11 cellular contexts compared by ENCODE assay signal in the genomic region with DNA sequence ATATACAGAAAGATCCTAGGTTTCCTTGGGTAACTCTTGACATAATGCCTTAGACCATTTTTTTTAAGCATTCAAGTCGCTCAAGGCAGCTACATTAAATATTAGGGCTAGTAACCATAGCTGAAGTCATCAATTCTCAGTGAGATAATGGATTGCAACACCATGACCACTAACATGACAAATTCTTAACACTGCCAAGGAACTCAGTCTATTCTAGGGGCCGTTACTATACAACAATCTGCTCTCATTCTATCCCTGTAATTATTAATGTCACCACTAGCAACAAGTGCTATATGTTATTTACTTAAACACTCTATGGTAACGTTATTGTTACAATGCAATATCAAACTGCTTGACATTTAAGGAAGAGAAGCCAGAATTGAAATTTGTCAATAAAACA. TPM values are rescaled to one million over a fixed set of nuclear protein-coding genes. Genes with fewer than 3 reads are reported as not detected.
A peak's percentile ranks its signal among the peaks of the same experiment; 100 is the strongest.
DNase-seq lines count a peak whose midpoint lies in the region; ATAC-seq and TF ChIP-seq lines count a peak whose summit lies in the region.
"Had no signal": no experiment of that assay in that cellular context is flagged by ENCODE, and none has a peak within 500 bp of the region (broad histone marks: within the 10 kb centered on the region; RNA-seq: fewer than 3 reads in every experiment).

No MANE protein-coding gene starts in this region.

- intact Hi-C loops in left ventricle myocardium superior (cut with micrococcal nuclease): no loop called here
- intact Hi-C loops in left ventricle myocardium inferior (cut with micrococcal nuclease): no loop called here
- intact Hi-C loops in aorta (cut with DNase I): no loop called here

- DNase-seq in left ventricle myocardium superior (no peak), left ventricle myocardium inferior (no peak), NCI-H345 treated with DMSO at 0.1 percent for 48 hours (lab: John Stamatoyannopoulos, UW; ENCODE audit: unreplicated experiment) (peak; percentile 13), cardiac fibroblast (ENCODE audit: low read depth in 2 of 2) (peak; percentile 89 to 94), aorta (no peak), SJCRH30 (no peak)
- DNase-seq in activated effector memory CD4-positive, alpha-beta T cell treated with anti-CD3 and anti-CD28 coated beads, Interleukin-2, amount 50 U/mL, for 16 hours: no peak
- DNase-seq: effector CD4-positive, alpha-beta T cell had no signal

- peaks cover 15% of the 10 kb centered on the region for H3K4me1 ChIP-seq in left ventricle myocardium inferior
- no peaks in the 10 kb centered on the region for H3K4me1 ChIP-seq in aorta (ENCODE audit: control insufficient read depth in 1 of 2, insufficient read depth in 2 of 2, low read length in 2 of 2)
- peaks cover 3% of the 10 kb centered on the region; the same call in 1 of the 2 replicates for H3K4me1 ChIP-seq in SJCRH30

- H3K27ac ChIP-seq in left ventricle myocardium inferior (replicated peaks) (no peak overlapping the region), aorta (ENCODE audit: low read depth in 1 of 2, low read length in 2 of 2) (no peak overlapping the region), SJCRH30 (no peak overlapping the region)
- H3K27ac ChIP-seq: BLaER1 had no signal

- H3K36me3 ChIP-seq in left ventricle myocardium inferior (no peaks in the 10 kb centered on the region), aorta (ENCODE audit: control insufficient read depth in 1 of 2, insufficient read depth in 2 of 2, low read length in 1 of 2) (no peaks in the 10 kb centered on the region), SJCRH30 (no peaks in the 10 kb centered on the region)
- H3K36me3 ChIP-seq: BLaER1 had no signal

- WGBS in aorta, 2 donors: 45 to 47% methylated on average over 3 of the region's 3 CpGs

- H3K27me3 ChIP-seq in left ventricle myocardium inferior (ENCODE audit: low read depth) (peaks cover 39% of the 10 kb centered on the region), aorta (ENCODE audit: control insufficient read depth in 1 of 2, insufficient read depth in 2 of 2, low read length in 1 of 2) (peaks cover 0 to 1% of the 10 kb centered on the region in 2 donors), SJCRH30 (no peaks in the 10 kb centered on the region)

- H3K4me3 ChIP-seq in left ventricle myocardium inferior (no peak overlapping the region), cardiac fibroblast (replicated peaks in 1 of 2; ENCODE audit: low read depth in 2 of 2, low read length in 2 of 2) (no peak overlapping the region), aorta (ENCODE audit: low read length in 2 of 2) (no peak overlapping the region), SJCRH30 (no peak overlapping the region)
- H3K4me3 ChIP-seq: BLaER1 had no signal

- H3K9me3 ChIP-seq in left ventricle myocardium inferior (replicated peaks) (no peaks in the 10 kb centered on the region), aorta (ENCODE audit: control insufficient read depth, low read length) (no peaks in the 10 kb centered on the region), SJCRH30 (replicated peaks) (no peaks in the 10 kb centered on the region)

- ATAC-seq in left ventricle myocardium superior (peak; percentile 16), aorta (ENCODE audit: low FRiP score) (peak; percentile 63), GM18873 (IDR thresholded peaks at IDR 0.05; ENCODE audit: low FRiP score, unreplicated experiment) (no peak)
- ATAC-seq: activated naive CD4-positive, alpha-beta T cell treated with anti-CD3 and anti-CD28 coated beads, Interleukin-2, amount 50 U/mL, for 72 hours had no signal

- TF ChIP-seq CTCF in left ventricle myocardium inferior (IDR thresholded peaks at IDR 0.05; ENCODE audit: borderline replicate concordance) (no peak), cardiac fibroblast (IDR thresholded peaks at IDR 0.05; ENCODE audit: low read depth, low read length) (no peak)

RNA-seq across cellular contexts. Expression of gene STK33, which starts 3.2 kb away (rescaled TPM):
- total RNA-seq in left ventricle myocardium superior (22.4 TPM), left ventricle myocardium inferior (25.8 TPM), aorta (1 to 10 TPM in 1 of 2 donors, under 1 TPM in 1; 0.88 to 3.8 TPM)
- polyA plus RNA-seq in aorta: 1 to 10 TPM in 1 of 2 donors, under 1 TPM in 1; 0.10 to 2.3 TPM
- total RNA-seq in SJCRH30 (2014; rRNA removed; shearing (Covaris generic)): 4.7 and 6.6 TPM in 2 replicates

Comparison
In these comparisons a context has a peak if more than half of its experiments do, and no peak if none do; other contexts are left out.
1. DNase-seq: peak in NCI-H345 treated with DMSO at 0.1 percent for 48 hours (single experiment) and cardiac fibroblast (2 of 2); none in left ventricle myocardium superior (single experiment), left ventricle myocardium inferior (single experiment), aorta (0 of 2), SJCRH30 (0 of 2) and activated effector memory CD4-positive, alpha-beta T cell treated with anti-CD3 and anti-CD28 coated beads, Interleukin-2, amount 50 U/mL, for 16 hours (single experiment).